7 cellular contexts compared by ENCODE assay signal in genomic region chr17:56593741-56594527, GRCh38. TPM values are rescaled to one million over a fixed set of nuclear protein-coding genes. Genes with fewer than 3 reads are reported as not detected.
DNase-seq lines count a peak whose midpoint lies in the region; ATAC-seq and TF ChIP-seq lines count a peak whose summit lies in the region.

No MANE protein-coding gene starts in this region.

- in situ Hi-C loops in GM13977 (cut with MboI; ENCODE audit: low pct_unique_long_range_greater_than_20kb, low sequenced_read_pairs, unreplicated experiment) = no loop called here

- H3K36me3 Mint-ChIP-seq in central memory CD8-positive, alpha-beta T cell (ENCODE audit: insufficient read depth) = peaks cover 3% of the 10 kb centered on the region

- ATAC-seq in central memory CD8-positive, alpha-beta T cell (replicated peaks; ENCODE audit: extremely low read depth, poor library complexity, severe bottlenecking) = no peak

- peak overlapping the region; percentile 67 for H3K4me3 Mint-ChIP-seq in central memory CD8-positive, alpha-beta T cell

- peak overlapping the region; percentile 36 for H3K27ac ChIP-seq in VCaP

- H3K4me1 Mint-ChIP-seq in central memory CD8-positive, alpha-beta T cell = peaks cover 26% of the 10 kb centered on the region

- TF ChIP-seq CTCF in GM13977 (IDR thresholded peaks at IDR 0.05; ENCODE audit: extremely low read depth, insufficient read depth, missing control alignments) (no peak), VCaP (conservative IDR thresholded peaks at IDR 0.05) (no peak)

- H3K27me3 Mint-ChIP-seq in central memory CD8-positive, alpha-beta T cell = peaks cover 82% of the 10 kb centered on the region

- DNase-seq in GM13977 (ENCODE audit: low spot score) = peak; percentile 68
- peak; percentile 76 for DNase-seq in M059J (ENCODE audit: low read depth)
- no peak for DNase-seq in central memory CD8-positive, alpha-beta T cell (ENCODE audit: low spot score in 2 of 2)
- DNase-seq in kidney glomerular epithelial cell (lab: John Stamatoyannopoulos, UW) = peak; percentile 50
- peak; percentile 65 for DNase-seq in stimulated activated CD4-positive, alpha-beta T cell treated with anti-CD3 and anti-CD28 coated beads, Interleukin-15, amount 100 ng/mL, for 24 hours
- no peak for DNase-seq in cerebellar nuclear complex (lab: John Stamatoyannopoulos, UW)

- no peaks in the 10 kb centered on the region for H3K9me3 Mint-ChIP-seq in central memory CD8-positive, alpha-beta T cell

- H3K27ac Mint-ChIP-seq in central memory CD8-positive, alpha-beta T cell (ENCODE audit: low read depth) = no peak overlapping the region

RNA-seq across cellular contexts. Expression of gene NOG, which starts 0.4 kb away (rescaled TPM):
- 1.0 and 1.7 TPM in 2 replicates for total RNA-seq in M059J (2014; rRNA removed; shearing (Covaris generic))

Comparison
In these comparisons a context has a peak if more than half of its experiments do, and no peak if none do; other contexts are left out.
1. DNase-seq: peak in GM13977 (single experiment), M059J (single experiment), kidney glomerular epithelial cell (single experiment) and stimulated activated CD4-positive, alpha-beta T cell treated with anti-CD3 and anti-CD28 coated beads, Interleukin-15, amount 100 ng/mL, for 24 hours (single experiment); none in central memory CD8-positive, alpha-beta T cell (0 of 2) and cerebellar nuclear complex (0 of 2).